In the genomic region with DNA sequence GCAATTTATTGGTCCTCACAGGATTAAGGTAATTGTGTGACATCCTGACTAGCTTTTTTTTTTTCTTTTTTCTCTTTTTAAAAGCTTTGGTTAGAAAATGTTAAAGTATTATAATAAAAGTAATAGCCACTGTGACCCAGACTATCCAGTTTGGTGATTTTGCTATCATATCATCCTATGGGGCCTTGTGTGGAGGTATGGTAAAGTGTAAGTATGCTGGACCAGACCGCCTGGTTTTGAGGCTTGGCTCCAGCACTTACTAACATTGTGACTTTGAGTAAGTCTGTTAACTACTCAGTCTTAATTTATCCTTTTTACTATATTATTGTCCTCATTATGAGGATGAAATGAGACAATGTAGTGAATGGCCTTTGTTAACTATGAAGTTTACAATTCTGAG, we compare ENCODE assay signal across 21 cellular contexts. TPM values are rescaled to one million over a fixed set of nuclear protein-coding genes. Genes with fewer than 3 reads are reported as not detected.
DNase-seq lines count a peak whose midpoint lies in the region; ATAC-seq, FAIRE-seq and TF ChIP-seq lines count a peak whose summit lies in the region.
"Had no signal": no experiment of that assay in that cellular context is flagged by ENCODE, and none has a peak within 500 bp of the region (broad histone marks: within the 10 kb centered on the region; RNA-seq: fewer than 3 reads in every experiment).

No MANE protein-coding gene starts in this region.

- POLR2A ChIA-PET in A549 (lab: Yijun Ruan, JAX) (interaction anchor here (1.0 to 1.2 kb wide), 2 partner anchors 16 to 103 kb away, joined by 3 read pairs; a partner anchor contains a TSS), IMR-90 (lab: Charles Lee; ENCODE audit: unreplicated experiment) (no interaction called here), K562 (lab: Yijun Ruan, JAX) (interaction anchor here (1.2 to 2.1 kb wide), 3 partner anchors 10 to 23 kb away, joined by 3 to 11 read pairs (median 6); no protein-coding TSS in a partner anchor)

- H2AK9ac ChIP-seq in IMR-90 (replicated peaks; ENCODE audit: low read depth, low read length, poor library complexity) = no peak overlapping the region

- TF ChIP-seq CTCF in A549 (IDR thresholded peaks at IDR 0.05) = no peak
- no peak for TF ChIP-seq CTCF in IMR-90 (conservative IDR thresholded peaks at IDR 0.05; ENCODE audit: low read depth, low read length)
- no peak for TF ChIP-seq CTCF in K562 (IDR thresholded peaks at IDR 0.05 in 2 of 3, conservative IDR thresholded peaks at IDR 0.05 in 1 of 3; ENCODE audit: insufficient read depth in 2 of 3, low read depth in 1 of 3, low read length in 3 of 3)

- peaks cover 59% of the 10 kb centered on the region for H3K36me3 ChIP-seq in IMR-90 (ENCODE audit: control insufficient read depth, insufficient read depth, low read length)
- peaks cover 87% of the 10 kb centered on the region for H3K36me3 ChIP-seq in K562 (ENCODE audit: control insufficient read depth, insufficient read depth, low read length)

- no peak overlapping the region for H2BK120ac ChIP-seq in IMR-90 (ENCODE audit: low read depth, low read length)

- H3K18ac ChIP-seq in IMR-90 (ENCODE audit: low read depth, low read length) = no peak overlapping the region

- H4K5ac ChIP-seq in IMR-90 (ENCODE audit: low read depth, low read length) = no peak overlapping the region

- no peak overlapping the region for H2BK15ac ChIP-seq in IMR-90 (ENCODE audit: low read depth, low read length)

- H3K9ac ChIP-seq in IMR-90 (ENCODE audit: low read depth, low read length) = no peak overlapping the region
- no peak overlapping the region for H3K9ac ChIP-seq in K562 (ENCODE audit: insufficient read depth in 1 of 2, low read depth in 2 of 2, low read length in 2 of 2)
- H3K9ac ChIP-seq: BLaER1 treated with 17β-estradiol and CSF1 and Interleukin-3, amounts not matched to agents 10 nM and 100 nM had no signal

- H4K8ac ChIP-seq in IMR-90 (ENCODE audit: low read depth in 2 of 2, low read length in 2 of 2) = no peak overlapping the region

- TF ChIP-seq EP300 in A549 (IDR thresholded peaks at IDR 0.05) (no peak), K562 (IDR thresholded peaks at IDR 0.05; ENCODE audit: low read length) (no peak)

- H3K14ac ChIP-seq in IMR-90 (replicated peaks; ENCODE audit: low read depth, low read length) = no peak overlapping the region

- TF ChIP-seq POLR2A in A549 (IDR thresholded peaks at IDR 0.05; ENCODE audit: low read length) (no peak), IMR-90 (IDR thresholded peaks at IDR 0.05; ENCODE audit: low read depth, low read length) (no peak), K562 (conservative IDR thresholded peaks at IDR 0.05) (no peak)

- H2BK20ac ChIP-seq in IMR-90 (ENCODE audit: low read depth, low read length) = no peak overlapping the region

- no TSS peak for BruUV-seq in IMR-90 (replicated peaks; lab: Mats Ljungman, UMichigan)
- no TSS peak for BruUV-seq in K562 (replicated peaks; lab: Mats Ljungman, UMichigan)

- no peak overlapping the region for H4K91ac ChIP-seq in IMR-90 (ENCODE audit: insufficient read depth, low read depth, low read length)

- ATAC-seq in A549 = no peak
- no peak for ATAC-seq in IMR-90 (ENCODE audit: low read depth)
- ATAC-seq in K562 = no peak
- no peak for ATAC-seq in GM21717 (IDR thresholded peaks at IDR 0.05; ENCODE audit: unreplicated experiment)
- ATAC-seq: GM23338, HCT116 had no signal

- no peak for FAIRE-seq in A549 (lab: Jason Lieb, UNC)
- peak; percentile 28 for FAIRE-seq in G401.6 (lab: Jason Lieb, UNC)
- FAIRE-seq in K562 (lab: Jason Lieb, UNC) = peak; percentile 11
- FAIRE-seq: D721Med, GM12891, GM18507 had no signal

- no peak overlapping the region for H2AFZ ChIP-seq in IMR-90 (replicated peaks; ENCODE audit: low read length, poor library complexity)
- H2AFZ ChIP-seq in K562 (ENCODE audit: low read depth, low read length) = no peak overlapping the region
- H2AFZ ChIP-seq: GM23338 had no signal

- H3K9me1 ChIP-seq in IMR-90 (ENCODE audit: insufficient read depth, low read length) (peaks cover 6% of the 10 kb centered on the region; the same call in 1 of the 2 replicates), K562 (ENCODE audit: control insufficient read depth, insufficient read depth, low read length) (no peaks in the 10 kb centered on the region)

- H3K23ac ChIP-seq in IMR-90 (ENCODE audit: low read depth, low read length) = no peak overlapping the region

- no peak overlapping the region for H3K4me3 ChIP-seq in A549
- H3K4me3 ChIP-seq in IMR-90 (ENCODE audit: insufficient read depth, low read depth, low read length) = no peak overlapping the region
- H3K4me3 ChIP-seq in K562 = no peak overlapping the region
- H3K4me3 ChIP-seq: BLaER1 treated with 17β-estradiol and CSF1 and Interleukin-3, amounts not matched to agents 10 nM and 100 nM; GM23338 had no signal

- dilution Hi-C loops in IMR-90 (cut with HindIII; ENCODE audit: low sequenced_read_pairs, unreplicated experiment) = no loop called here

- H3K27me3 ChIP-seq in IMR-90 (ENCODE audit: control insufficient read depth, insufficient read depth, low read length) = no peaks in the 10 kb centered on the region
- no peaks in the 10 kb centered on the region for H3K27me3 ChIP-seq in K562 (ENCODE audit: control insufficient read depth in 2 of 2, insufficient read depth in 2 of 2, low read length in 2 of 2)
- H3K27me3 ChIP-seq: BE2C; BLaER1 treated with 17β-estradiol and CSF1 and Interleukin-3, amounts not matched to agents 10 nM and 100 nM had no signal

- DNase-seq in A549 (ENCODE audit: low read depth in 1 of 2, low spot score in 1 of 2) (no peak), IMR-90 (no peak), K562 (ENCODE audit: extremely low read depth in 1 of 4, low spot score in 3 of 4) (no peak), Ammon's horn (ENCODE audit: low spot score) (no peak), cerebellar nuclear complex (lab: John Stamatoyannopoulos, UW) (no peak)
- DNase-seq: BE2C; CD4-positive, alpha-beta T cell; CD8-positive, alpha-beta memory T cell; DMS 273 treated with DMSO at 0.1 percent for 48 hours; DMS79; EL; GF-D8; H9 had no signal

- in situ Hi-C loops in IMR-90 (cut with MboI; ENCODE audit: low sequenced_read_pairs) (no loop called here), K562 (cut with MboI) (no loop called here)

- H3K4ac ChIP-seq in IMR-90 (ENCODE audit: low read depth, low read length) = no peak overlapping the region

- CTCF ChIA-PET in A549 (lab: Yijun Ruan, JAX) = interaction anchor here (1.4 kb wide), 1 partner anchor 8 kb away, joined by 4 read pairs; no protein-coding TSS in a partner anchor
- CTCF ChIA-PET in IMR-90 (lab: Yijun Ruan, JAX) = no interaction called here
- CTCF ChIA-PET in K562 (lab: Yijun Ruan, JAX; ENCODE audit: low intra/inter-chr PET ratio) = no interaction called here

- H3K79me2 ChIP-seq in K562 (ENCODE audit: control insufficient read depth, insufficient read depth, low read length) = peaks cover 4% of the 10 kb centered on the region; the same call in 1 of the 3 replicates

- H3K27ac ChIP-seq in A549 (peak overlapping the region in 1 of 2 experiments; percentile 31; a peak in 1 of 6 replicates), IMR-90 (ENCODE audit: insufficient read depth, low read length) (no peak overlapping the region), K562 (ENCODE audit: extremely low read depth, low read depth, low read length) (no peak overlapping the region)
- H3K27ac ChIP-seq: BLaER1 treated with 17β-estradiol and CSF1 and Interleukin-3, amounts not matched to agents 10 nM and 100 nM had no signal

- H3K4me2 ChIP-seq in A549 (peak overlapping the region; percentile 97), IMR-90 (ENCODE audit: low read depth, low read length) (no peak overlapping the region), K562 (ENCODE audit: insufficient read depth, low read length) (no peak overlapping the region)
- H3K4me2 ChIP-seq: BLaER1 treated with 17β-estradiol and CSF1 and Interleukin-3, amounts not matched to agents 10 nM and 100 nM; GM23338 had no signal

- TF ChIP-seq RAD21 in A549 (conservative IDR thresholded peaks at IDR 0.05 in 1 of 2, IDR thresholded peaks at IDR 0.05 in 1 of 2) (no peak), IMR-90 (IDR thresholded peaks at IDR 0.05; ENCODE audit: low read length) (no peak), K562 (CRISPR knock-in tag; conservative IDR thresholded peaks at IDR 0.05 in 1 of 2, IDR thresholded peaks at IDR 0.05 in 1 of 2) (no peak)

- no peaks in the 10 kb centered on the region for H3K9me3 ChIP-seq in A549
- H3K9me3 ChIP-seq in IMR-90 (ENCODE audit: control insufficient read depth, insufficient read depth, low read length) = no peaks in the 10 kb centered on the region
- no peaks in the 10 kb centered on the region for H3K9me3 ChIP-seq in K562 (replicated peaks; ENCODE audit: control insufficient read depth, insufficient read depth, low read depth, low read length)
- H3K9me3 ChIP-seq: BE2C had no signal

- H3K56ac ChIP-seq in IMR-90 (ENCODE audit: extremely low read depth, insufficient read depth, low read length) = no peak overlapping the region

- WGBS in A549 (ENCODE audit: missing lambda C conversion rate) = 76% methylated on average over 1 of the region's 1 CpG
- no CpG with 5 or more reads among the region's 1 CpG for WGBS in IMR-90 (ENCODE audit: extremely low coverage in 2 of 2, insufficient read length in 1 of 2), 2 experiments
- WGBS in K562 (ENCODE audit: insufficient coverage, low coverage, missing lambda C conversion rate) = 88% methylated on average over 1 of the region's 1 CpG

- intact Hi-C loops in IMR-90 (cut with micrococcal nuclease) (no loop called here), K562 (cut with micrococcal nuclease) (no loop called here)

- H4K20me1 ChIP-seq in IMR-90 (ENCODE audit: insufficient read depth, low read length) (peaks cover 82% of the 10 kb centered on the region), K562 (replicated peaks; ENCODE audit: control insufficient read depth, insufficient read depth, low read length) (no peaks in the 10 kb centered on the region; the same call in 1 of the 2 replicates)

- peaks cover 91% of the 10 kb centered on the region for H3K4me1 ChIP-seq in A549
- H3K4me1 ChIP-seq in IMR-90 (ENCODE audit: control insufficient read depth, insufficient read depth, low read length) = peaks cover 13% of the 10 kb centered on the region
- H3K4me1 ChIP-seq in K562 (replicated peaks in 1 of 2; ENCODE audit: control insufficient read depth in 2 of 2, insufficient read depth in 2 of 2, low read length in 2 of 2) = no peaks in the 10 kb centered on the region
- H3K4me1 ChIP-seq: BE2C had no signal

- H2AK5ac ChIP-seq in IMR-90 (ENCODE audit: low read depth, low read length) = no peak overlapping the region

- H3K79me1 ChIP-seq in IMR-90 (ENCODE audit: low read depth in 1 of 2, low read length in 2 of 2) = peaks cover 27 to 59% of the 10 kb centered on the region in 2 experiments

- peak overlapping the region; percentile 1 for H2BK5ac ChIP-seq in IMR-90 (ENCODE audit: low read depth, low read length, poor library complexity, severe bottlenecking)

RNA-seq across cellular contexts. Expression of a gene that starts 15.5 kb away (rescaled TPM):
- polyA plus RNA-seq in A549 (2011; rRNA removed) (9.3 and 12.2 TPM in 2 replicates), A549 (2017; fragmentation: RNase III; extraction: RNeasy Plus Mini Kit Qiagen cat#74134 plus additional on column Dnase treatment) (6.8 to 7.5 TPM (median 6.9 TPM) in 3 replicates), IMR-90 (2012; rRNA removed) (2.0 and 2.2 TPM in 2 replicates), K562 (2011; rRNA removed) (0.41 and 0.42 TPM in 2 replicates), K562 (2014; fragmentation: Illumina TruSeq; extraction: Trizol) (0.10 and 0.24 TPM in 2 replicates), K562 (2014; fragmentation: Nextera tagmentation; extraction: Ambion mirVana) (under 1 TPM; 0.07 to 0.21 TPM), K562 (2014; rRNA removed) (0.41 and 0.78 TPM in 2 replicates)
- polyA plus RNA-seq in A549 (2012; cell fraction: cytosol; rRNA removed) = 7.2 and 10.3 TPM in 2 replicates
- polyA plus RNA-seq in A549 (2012; cell fraction: nucleus; rRNA removed) = 50.2 and 53.0 TPM in 2 replicates
- 20.7 and 22.7 TPM in 2 replicates for polyA minus RNA-seq in A549 (2011; rRNA and poly(A)+ RNA removed)
- total RNA-seq in IMR-90 (2012; rRNA removed) (4.1 and 6.9 TPM in 2 replicates), K562 (2014; rRNA removed) (1.2 TPM in 2 replicates), K562 (2014; rRNA removed; fragmentation: Illumina TruSeq; extraction: Trizol) (3.2 and 3.4 TPM in 2 replicates), K562 (2015; rRNA removed; fragmentation: Illumina TruSeq; extraction: Trizol) (3.5 TPM in 2 replicates), K562 (2021) (1.1 and 1.9 TPM in 2 replicates)
- 0.48 and 0.92 TPM in 2 replicates for polyA plus RNA-seq in IMR-90 (2012; cell fraction: cytosol; rRNA removed)
- polyA plus RNA-seq in IMR-90 (2012; cell fraction: nucleus; rRNA removed; ENCODE audit: low replicate concordance) = 5.9 and 6.1 TPM in 2 replicates
- total RNA-seq in K562 (2011; cell fraction: chromatin; rRNA removed; ENCODE audit: low replicate concordance) = 20.4 and 74.5 TPM in 2 replicates
- total RNA-seq in K562 (2011; cell fraction: nucleolus; rRNA removed) = 12.2 and 18.6 TPM in 2 replicates
- total RNA-seq in K562 (2011; cell fraction: nucleoplasm; rRNA removed) = 20.0 and 24.5 TPM in 2 replicates
- 0.06 and 0.16 TPM in 2 replicates for polyA plus RNA-seq in K562 (2011; cell fraction: cytosol; rRNA removed)
- polyA plus RNA-seq in K562 (2011; cell fraction: nucleus; rRNA removed) = 1.7 and 1.9 TPM in 2 replicates
- 0.24 and 0.34 TPM in 2 replicates for polyA plus RNA-seq in K562 (2012)
- 7.7 and 9.4 TPM in 2 replicates for polyA minus RNA-seq in K562 (2011; rRNA and poly(A)+ RNA removed)
- not detected in 2 replicates for polyA minus RNA-seq in K562 (2011; cell fraction: cytosol; rRNA and poly(A)+ RNA removed)
- polyA minus RNA-seq in K562 (2011; cell fraction: nucleus; rRNA and poly(A)+ RNA removed) = 6.6 and 9.7 TPM in 2 replicates
